In genomic region chr16:3038256-3038655, GRCh38 we compare ENCODE assay signal across 1 cellular context.
TF ChIP-seq lines count a peak whose summit lies in the region.

No MANE protein-coding gene starts in this region.

TF ChIP-seq in SK-N-SH, 30 proteins besides CTCF, POLR2A, EP300 and RAD21:
- TF ChIP-seq TCF12 (IDR thresholded peaks at IDR 0.05) (no peak), RXRA (IDR thresholded peaks at IDR 0.05; ENCODE audit: borderline replicate concordance, low read depth) (no peak), NFIC (IDR thresholded peaks at IDR 0.05; ENCODE audit: borderline replicate concordance) (no peak), MAX (IDR thresholded peaks at IDR 0.05; ENCODE audit: low read depth) (no peak), CHD2 (IDR thresholded peaks at IDR 0.05; ENCODE audit: low read length, partially characterized antibody) (no peak), NRF1 (IDR thresholded peaks at IDR 0.05; ENCODE audit: low read depth, low read length) (no peak), FOSL2 (IDR thresholded peaks at IDR 0.05; ENCODE audit: borderline replicate concordance, low read depth) (no peak), YY1 (IDR thresholded peaks at IDR 0.05; ENCODE audit: low read depth) (no peak), SMC3 (IDR thresholded peaks at IDR 0.05; ENCODE audit: low read depth, low read length) (no peak), JUND (IDR thresholded peaks at IDR 0.05) (no peak), MXI1 (IDR thresholded peaks at IDR 0.05; ENCODE audit: low read depth, low read length) (no peak)
- TF ChIP-seq, protein P1, sequence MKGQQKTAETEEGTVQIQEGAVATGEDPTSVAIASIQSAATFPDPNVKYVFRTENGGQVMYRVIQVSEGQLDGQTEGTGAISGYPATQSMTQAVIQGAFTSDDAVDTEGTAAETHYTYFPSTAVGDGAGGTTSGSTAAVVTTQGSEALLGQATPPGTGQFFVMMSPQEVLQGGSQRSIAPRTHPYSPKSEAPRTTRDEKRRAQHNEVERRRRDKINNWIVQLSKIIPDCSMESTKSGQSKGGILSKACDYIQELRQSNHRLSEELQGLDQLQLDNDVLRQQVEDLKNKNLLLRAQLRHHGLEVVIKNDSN (IDR thresholded peaks at IDR 0.05; ENCODE audit: borderline replicate concordance, low read depth), result no peak
